Comparison of ENCODE assay signal across 7 cellular contexts in the genomic region with DNA sequence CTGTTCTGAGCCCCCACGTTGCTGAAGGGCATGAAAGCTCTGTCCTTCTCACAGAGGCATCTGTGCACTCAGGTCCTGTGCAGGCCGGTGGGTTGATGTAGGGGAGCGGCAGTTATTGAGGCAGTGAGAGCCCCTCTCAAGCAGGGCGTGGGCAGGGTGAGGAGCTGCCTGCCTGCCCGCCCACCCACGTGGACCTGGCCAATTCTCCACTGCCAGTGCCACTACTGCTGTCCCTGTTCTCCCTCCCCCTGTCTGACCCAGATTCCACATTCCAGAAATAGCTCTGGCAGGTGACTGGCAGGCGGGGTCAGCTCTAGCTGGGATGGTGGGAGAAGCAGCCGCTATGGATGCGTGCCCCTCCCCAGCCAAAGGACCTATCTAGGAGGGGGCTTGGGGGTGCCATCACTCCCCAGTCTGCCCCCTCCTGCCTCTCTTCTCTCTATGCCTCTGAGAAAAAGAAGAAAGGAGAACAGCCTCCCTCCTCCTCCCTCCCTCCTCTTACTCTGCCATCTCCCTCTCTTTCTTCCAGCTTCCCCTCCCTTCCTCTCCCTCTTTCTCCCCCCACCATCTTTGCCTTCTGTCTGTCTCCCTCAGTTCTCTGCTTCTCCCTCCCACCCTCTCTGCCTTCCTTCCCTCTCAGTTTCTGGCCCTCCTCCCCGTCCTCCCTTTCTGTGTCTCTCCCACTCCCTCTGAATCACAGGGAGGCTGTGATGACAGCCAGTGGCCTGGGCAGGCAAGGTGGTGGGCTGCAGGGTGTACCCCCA.
DNase-seq lines count a peak whose midpoint lies in the region; ATAC-seq and TF ChIP-seq lines count a peak whose summit lies in the region.

No MANE protein-coding gene starts in this region.

- no peak overlapping the region for H2AK5ac ChIP-seq in mesendoderm (ENCODE audit: low read length)

- H3K79me1 ChIP-seq in mesendoderm (ENCODE audit: low read length): no peaks in the 10 kb centered on the region

- H3K4me1 Mint-ChIP-seq in CD4-positive, alpha-beta memory T cell: peaks cover 0 to 2% (median under 1%) of the 10 kb centered on the region in 4 donors
- no peaks in the 10 kb centered on the region for H3K4me1 Mint-ChIP-seq in T-helper 2 cell treated with Interferon-gamma antibody and Interleukin-4, amounts not matched to agents 5 μg/mL and 100 μg/mL, for 36 hours (ENCODE audit: low read depth)

- H3F3A ChIP-seq in PC-3 (ENCODE audit: low read length, unreplicated experiment): no peaks in the 10 kb centered on the region

- no peak overlapping the region for H2BK15ac ChIP-seq in mesendoderm (replicated peaks; ENCODE audit: low read depth)

- H3K23ac ChIP-seq in mesendoderm (ENCODE audit: low read length): no peak overlapping the region

- WGBS in ectodermal cell, 2 experiments: 38 to 42% methylated on average over 10 of the region's 10 CpGs
- no CpG with 5 or more reads among the region's 10 CpGs for WGBS in mesendoderm (ENCODE audit: extremely low coverage, insufficient coverage, low lambda C conversion rate)
- 14 to 20% methylated on average over 10 of the region's 10 CpGs for WGBS in thyroid gland, 2 donors

- DNase-seq in PC-3: peak; percentile 17
- peak; percentile 54 for DNase-seq in mesendoderm
- DNase-seq in thyroid gland: peak; percentile 92 to 95
- DNase-seq in CD4-positive, alpha-beta memory T cell: no peak
- no peak for DNase-seq in SHP77 treated with DMSO at 0.1 percent for 48 hours (lab: John Stamatoyannopoulos, UW)
- no peak for DNase-seq in T-helper 2 cell treated with Interferon-gamma antibody and Interleukin-4, amounts not matched to agents 5 μg/mL and 100 μg/mL, for 36 hours (ENCODE audit: low spot score)

- TF ChIP-seq POLR2A in thyroid gland (IDR thresholded peaks at IDR 0.05): peak in 1 of 2 donors; percentile 50

- H3K9me3 ChIP-seq in PC-3 (ENCODE audit: low read length) (no peaks in the 10 kb centered on the region), ectodermal cell (ENCODE audit: control insufficient read depth, low read length) (no peaks in the 10 kb centered on the region), thyroid gland (no peaks in the 10 kb centered on the region)
- no peaks in the 10 kb centered on the region for H3K9me3 ChIP-seq in CD4-positive, alpha-beta memory T cell (ENCODE audit: control insufficient read depth in 1 of 2, low read length in 2 of 2)

- no peaks in the 10 kb centered on the region for H3K4me1 ChIP-seq in PC-3 (ENCODE audit: insufficient read depth, low read length)
- H3K4me1 ChIP-seq in ectodermal cell (ENCODE audit: control insufficient read depth, insufficient read depth, low read length): peaks cover 14% of the 10 kb centered on the region
- H3K4me1 ChIP-seq in mesendoderm (ENCODE audit: control insufficient read depth, low read depth, low read length): no peaks in the 10 kb centered on the region
- H3K4me1 ChIP-seq in thyroid gland: peaks cover 15 to 16% of the 10 kb centered on the region in 2 donors
- no peaks in the 10 kb centered on the region for H3K4me1 ChIP-seq in CD4-positive, alpha-beta memory T cell (ENCODE audit: insufficient read depth, low read length)

- no peak overlapping the region for H3K18ac ChIP-seq in mesendoderm (ENCODE audit: low read length)

- CTCF ChIA-PET in PC-3 (lab: Charles Lee): interaction anchor here (0.6 kb wide), 1 partner anchor 301 kb away, joined by 3 read pairs; no protein-coding TSS in a partner anchor
- CTCF ChIA-PET in CD4-positive, alpha-beta memory T cell (lab: Charles Lee; ENCODE audit: partially characterized antibody): no interaction called here

- H3K4ac ChIP-seq in mesendoderm (ENCODE audit: low read depth, low read length): no peak overlapping the region

- intact Hi-C loops in PC-3 (cut with micrococcal nuclease) (no loop called here), thyroid gland (cut with DNase I) (no loop called here)
- intact Hi-C loops in CD4-positive, alpha-beta memory T cell (cut with micrococcal nuclease): no loop called here

- no peak overlapping the region for H2BK5ac ChIP-seq in mesendoderm (ENCODE audit: low read length)

- H4K8ac ChIP-seq in mesendoderm (ENCODE audit: low read depth, low read length): no peak overlapping the region

- H3K4me3 ChIP-seq in PC-3 (ENCODE audit: low read length) (no peak overlapping the region), ectodermal cell (ENCODE audit: insufficient read depth, low read depth, low read length) (peak overlapping the region; percentile 6), mesendoderm (ENCODE audit: low read length) (no peak overlapping the region), thyroid gland (replicated peaks in 1 of 3) (no peak overlapping the region)
- no peak overlapping the region for H3K4me3 ChIP-seq in CD4-positive, alpha-beta memory T cell (ENCODE audit: low read length in 2 of 2)

- H3K4me3 Mint-ChIP-seq in CD4-positive, alpha-beta memory T cell: no peak overlapping the region
- H3K4me3 Mint-ChIP-seq in T-helper 2 cell treated with Interferon-gamma antibody and Interleukin-4, amounts not matched to agents 5 μg/mL and 100 μg/mL, for 36 hours: no peak overlapping the region

- TF ChIP-seq CTCF in PC-3 (conservative IDR thresholded peaks at IDR 0.05; ENCODE audit: low read depth, low read length): no peak
- TF ChIP-seq CTCF in thyroid gland (IDR thresholded peaks at IDR 0.05): peak in 1 of 6 experiments; percentile 7

- no peaks in the 10 kb centered on the region for H3K79me2 ChIP-seq in PC-3 (ENCODE audit: low read length)
- H3K79me2 ChIP-seq in mesendoderm (ENCODE audit: control insufficient read depth, insufficient read depth, low read length): no peaks in the 10 kb centered on the region

- peak overlapping the region; percentile 64 for H3K56ac ChIP-seq in mesendoderm (ENCODE audit: low read length)

- H3K9me3 Mint-ChIP-seq in CD4-positive, alpha-beta memory T cell: no peaks in the 10 kb centered on the region
- no peaks in the 10 kb centered on the region for H3K9me3 Mint-ChIP-seq in T-helper 2 cell treated with Interferon-gamma antibody and Interleukin-4, amounts not matched to agents 5 μg/mL and 100 μg/mL, for 36 hours

- H3K36me3 ChIP-seq in PC-3 (ENCODE audit: low read depth, low read length) (no peaks in the 10 kb centered on the region), ectodermal cell (ENCODE audit: control insufficient read depth, insufficient read depth, low read length) (no peaks in the 10 kb centered on the region), mesendoderm (ENCODE audit: control insufficient read depth, insufficient read depth, low read length) (no peaks in the 10 kb centered on the region), thyroid gland (no peaks in the 10 kb centered on the region)
- no peaks in the 10 kb centered on the region for H3K36me3 ChIP-seq in CD4-positive, alpha-beta memory T cell (ENCODE audit: insufficient read depth, low read length)

- H3K36me3 Mint-ChIP-seq in CD4-positive, alpha-beta memory T cell: no peaks in the 10 kb centered on the region
- H3K36me3 Mint-ChIP-seq in T-helper 2 cell treated with Interferon-gamma antibody and Interleukin-4, amounts not matched to agents 5 μg/mL and 100 μg/mL, for 36 hours (ENCODE audit: low read depth): no peaks in the 10 kb centered on the region

- no TSS peak for BruUV-seq in PC-3 (replicated peaks; lab: Mats Ljungman, UMichigan)

- H3K27ac ChIP-seq in PC-3 (ENCODE audit: low read length) (no peak overlapping the region), ectodermal cell (ENCODE audit: insufficient read depth, low read depth, low read length, poor library complexity, severe bottlenecking) (no peak overlapping the region), mesendoderm (ENCODE audit: low read depth, low read length) (no peak overlapping the region), thyroid gland (peak overlapping the region; percentile 64 to 75 (median 75))
- H3K27ac ChIP-seq in CD4-positive, alpha-beta memory T cell (ENCODE audit: low read depth, low read length): no peak overlapping the region

- H3K9ac ChIP-seq in PC-3 (ENCODE audit: low read length): no peak overlapping the region
- no peak overlapping the region for H3K9ac ChIP-seq in mesendoderm (ENCODE audit: low read length)

- H3K27me3 Mint-ChIP-seq in CD4-positive, alpha-beta memory T cell: peaks cover 0 to 3% of the 10 kb centered on the region in 2 donors
- peaks cover 4% of the 10 kb centered on the region for H3K27me3 Mint-ChIP-seq in T-helper 2 cell treated with Interferon-gamma antibody and Interleukin-4, amounts not matched to agents 5 μg/mL and 100 μg/mL, for 36 hours (ENCODE audit: low read depth)

- H3K27me3 ChIP-seq in PC-3 (ENCODE audit: low read length) (no peaks in the 10 kb centered on the region), ectodermal cell (ENCODE audit: control insufficient read depth, insufficient read depth, low read length, poor library complexity, severe bottlenecking) (no peaks in the 10 kb centered on the region), mesendoderm (ENCODE audit: insufficient read depth, low read length, poor library complexity) (no peaks in the 10 kb centered on the region), thyroid gland (no peaks in the 10 kb centered on the region)
- no peaks in the 10 kb centered on the region for H3K27me3 ChIP-seq in CD4-positive, alpha-beta memory T cell (ENCODE audit: insufficient read depth, low read length)

- H4K20me1 ChIP-seq in PC-3 (ENCODE audit: low read length): no peaks in the 10 kb centered on the region

- H3K4me2 ChIP-seq in PC-3 (ENCODE audit: low read length) (no peak overlapping the region), mesendoderm (ENCODE audit: low read length) (no peak overlapping the region)

- H2BK120ac ChIP-seq in mesendoderm (ENCODE audit: low read depth, low read length): no peak overlapping the region

- H3K9me2 ChIP-seq in PC-3 (replicated peaks; ENCODE audit: low read length): no peaks in the 10 kb centered on the region

- no peak overlapping the region for H2AFZ ChIP-seq in PC-3 (ENCODE audit: low read length)

- POLR2A ChIA-PET in PC-3 (lab: Charles Lee; ENCODE audit: unreplicated experiment): no interaction called here
- POLR2A ChIA-PET in CD4-positive, alpha-beta memory T cell (lab: Charles Lee; ENCODE audit: partially characterized antibody): interaction anchor here (0.5 kb wide), 1 partner anchor 16 kb away, joined by 3 read pairs; no protein-coding TSS in a partner anchor

- ATAC-seq in PC-3: peak; percentile 59

- no peak overlapping the region for H4K5ac ChIP-seq in mesendoderm (ENCODE audit: low read length)

- no peak overlapping the region for H3K27ac Mint-ChIP-seq in CD4-positive, alpha-beta memory T cell
- no peak overlapping the region for H3K27ac Mint-ChIP-seq in T-helper 2 cell treated with Interferon-gamma antibody and Interleukin-4, amounts not matched to agents 5 μg/mL and 100 μg/mL, for 36 hours

Comparison
In these comparisons a context has a peak if more than half of its experiments do, and no peak if none do; other contexts are left out.
1. DNase-seq: peak in PC-3 (single experiment), mesendoderm (single experiment) and thyroid gland (2 of 2); none in CD4-positive, alpha-beta memory T cell (0 of 5), SHP77 treated with DMSO at 0.1 percent for 48 hours (single experiment) and T-helper 2 cell treated with Interferon-gamma antibody and Interleukin-4, amounts not matched to agents 5 μg/mL and 100 μg/mL, for 36 hours (single experiment).
2. H3K27ac ChIP-seq: peak in thyroid gland (3 of 3); none in PC-3 (single experiment), ectodermal cell (single experiment), mesendoderm (single experiment) and CD4-positive, alpha-beta memory T cell (single experiment).